20 cellular contexts compared by ENCODE assay signal in genomic region chr16:78179666-78180065, GRCh38.
"Had no signal": no experiment of that assay in that cellular context is flagged by ENCODE, and none has a peak within 500 bp of the region (broad histone marks: within the 10 kb centered on the region; RNA-seq: fewer than 3 reads in every experiment).

No MANE protein-coding gene starts in this region.

- DNase-seq: dermis blood vessel endothelial cell; foreskin melanocyte; kidney; left cardiac atrium; left ventricle myocardium superior; mesenchymal stem cell; midbrain; nucleus accumbens; ovary; small intestine; stimulated activated CD4-positive, alpha-beta T cell treated with anti-CD3 and anti-CD28 coated beads, Interleukin-12 subunit alpha, Interleukin-12 subunit beta, amount 100 ng/mL, for 4 hours; stimulated activated naive CD4-positive, alpha-beta T cell; stomach; substantia nigra; transverse colon had no signal

- H3K9me3 ChIP-seq: ovary, right atrium auricular region, thoracic aorta, transverse colon had no signal

- H3K36me3 ChIP-seq: neural progenitor cell, ovary, right atrium auricular region, stomach, thoracic aorta, transverse colon had no signal

- H3K4me1 ChIP-seq: neural progenitor cell, right atrium auricular region had no signal

- H3K4me3 ChIP-seq: hepatocyte, lung, neural progenitor cell, ovary, right atrium auricular region, stomach, thoracic aorta, transverse colon had no signal

- FAIRE-seq: kidney, small intestine had no signal

- H3K27ac ChIP-seq: hepatocyte, neural progenitor cell, ovary, right atrium auricular region, stomach, thoracic aorta, transverse colon had no signal

- H3K27me3 ChIP-seq: hepatocyte, neural progenitor cell, ovary, right atrium auricular region, stomach had no signal
